In genomic region chr16:4008116-4008515, GRCh38 we compare ENCODE assay signal across 16 cellular contexts.
DNase-seq lines count a peak whose midpoint lies in the region; ATAC-seq, FAIRE-seq and TF ChIP-seq lines count a peak whose summit lies in the region.
"Had no signal": no experiment of that assay in that cellular context is flagged by ENCODE, and none has a peak within 500 bp of the region (broad histone marks: within the 10 kb centered on the region; RNA-seq: fewer than 3 reads in every experiment).

No MANE protein-coding gene starts in this region.

- DNase-seq in H9 (no peak), neural progenitor cell (ENCODE audit: low spot score) (no peak), foreskin melanocyte (no peak), frontal cortex (ENCODE audit: low spot score in 2 of 2) (no peak)
- DNase-seq in effector memory CD8-positive, alpha-beta T cell, result no peak
- no peak for DNase-seq in central memory CD4-positive, alpha-beta T cell
- DNase-seq: C1 segment of cervical spinal cord; Caco-2; CD4-positive, alpha-beta memory T cell; DMS153; DND-41; HFFc6 had no signal

- H3K4me2 ChIP-seq in H9 (ENCODE audit: insufficient read depth, insufficient read length, low read length) (no peak overlapping the region), neural progenitor cell (no peak overlapping the region)

- H2BK120ac ChIP-seq in H9 (ENCODE audit: low read depth, low read length, poor library complexity, severe bottlenecking), result no peak overlapping the region

- H3K27ac Mint-ChIP-seq in H9 (peak overlapping the region in 2 of 3 experiments; percentile 62 to 86; a peak in 3 of 7 replicates), neural progenitor cell (peak overlapping the region; percentile 42)
- peak overlapping the region; percentile 35 for H3K27ac Mint-ChIP-seq in effector memory CD8-positive, alpha-beta T cell
- H3K27ac Mint-ChIP-seq: CD4-positive, alpha-beta memory T cell; HFFc6 had no signal

- H3K18ac ChIP-seq in H9 (ENCODE audit: insufficient read length, low read depth, low read length), result no peak overlapping the region

- H3K79me2 ChIP-seq in H9 (ENCODE audit: insufficient read depth, low read length) (no peaks in the 10 kb centered on the region), neural progenitor cell (ENCODE audit: low read depth) (no peaks in the 10 kb centered on the region)

- no peak overlapping the region for H3K14ac ChIP-seq in H9 (ENCODE audit: insufficient read depth, low read length)

- no peak overlapping the region for H2BK12ac ChIP-seq in H9 (ENCODE audit: insufficient read length, low read depth, low read length)

- no peaks in the 10 kb centered on the region for H3K23me2 ChIP-seq in H9 (ENCODE audit: insufficient read length, low read depth, low read length, poor library complexity, severe bottlenecking)

- no peak overlapping the region for H2AK5ac ChIP-seq in H9 (ENCODE audit: insufficient read length, low read length)

- no peak for TF ChIP-seq CTCF in H9 (conservative IDR thresholded peaks at IDR 0.05)
- no peak for TF ChIP-seq CTCF in neural progenitor cell (IDR thresholded peaks at IDR 0.05)

- H2BK20ac ChIP-seq in H9 (ENCODE audit: low read depth, low read length, poor library complexity, severe bottlenecking), result no peak overlapping the region

- H3K4me3 Mint-ChIP-seq in H9 (peak overlapping the region in 1 of 2 experiments; percentile 11; a peak in 2 of 5 replicates), neural progenitor cell (no peak overlapping the region)
- H3K4me3 Mint-ChIP-seq in effector memory CD8-positive, alpha-beta T cell, result no peak overlapping the region
- H3K4me3 Mint-ChIP-seq: CD4-positive, alpha-beta memory T cell; HFFc6 had no signal

- H3K4ac ChIP-seq in H9 (ENCODE audit: low read depth, low read length), result no peak overlapping the region

- H3K9me3 Mint-ChIP-seq in H9 (no peaks in the 10 kb centered on the region; a peak in 1 of 5 replicates), neural progenitor cell (no peaks in the 10 kb centered on the region)
- H3K9me3 Mint-ChIP-seq in effector memory CD8-positive, alpha-beta T cell, result no peaks in the 10 kb centered on the region
- H3K9me3 Mint-ChIP-seq: CD4-positive, alpha-beta memory T cell; HFFc6 had no signal

- H2AFZ ChIP-seq in H9 (ENCODE audit: low read length), result no peak overlapping the region
- no peak overlapping the region for H2AFZ ChIP-seq in neural progenitor cell (replicated peaks)

- H4K91ac ChIP-seq in H9 (ENCODE audit: insufficient read length, low read depth, low read length), result no peak overlapping the region

- H3K36me3 Mint-ChIP-seq in H9 (ENCODE audit: insufficient read depth in 1 of 3, low read depth in 3 of 3) (peaks cover 0 to 3% (median 0%) of the 10 kb centered on the region in 3 experiments; a peak in 2 of 7 replicates), neural progenitor cell (no peaks in the 10 kb centered on the region)
- H3K36me3 Mint-ChIP-seq in effector memory CD8-positive, alpha-beta T cell (ENCODE audit: insufficient read depth), result peaks cover 4% of the 10 kb centered on the region

- H2BK15ac ChIP-seq in H9 (ENCODE audit: low read depth, low read length), result no peak overlapping the region

- H3K4me1 ChIP-seq in H9 (ENCODE audit: insufficient read depth, low read length) (peaks cover 11% of the 10 kb centered on the region; the same call in 1 of the 2 replicates), neural progenitor cell (peaks cover 10% of the 10 kb centered on the region)

- H3K27ac ChIP-seq in H9 (ENCODE audit: insufficient read length, low read depth, low read length) (no peak overlapping the region), neural progenitor cell (no peak overlapping the region)

- no peak overlapping the region for H4K5ac ChIP-seq in H9 (ENCODE audit: insufficient read length, low read depth, low read length)

- H3F3A ChIP-seq in neural progenitor cell (ENCODE audit: low read depth), result peaks cover 5% of the 10 kb centered on the region

- H3K9me3 ChIP-seq in H9 (ENCODE audit: control insufficient read depth, low read depth, low read length) (no peaks in the 10 kb centered on the region), neural progenitor cell (ENCODE audit: low read depth) (no peaks in the 10 kb centered on the region)
- H3K9me3 ChIP-seq: Caco-2, HAP-1 had no signal

- no peaks in the 10 kb centered on the region for H3K36me3 ChIP-seq in neural progenitor cell
- H3K36me3 ChIP-seq: HAP-1 had no signal

- H3K27me3 Mint-ChIP-seq in H9 (ENCODE audit: low read depth), result no peaks in the 10 kb centered on the region; the same call in 1 of the 2 replicates
- H3K27me3 Mint-ChIP-seq in effector memory CD8-positive, alpha-beta T cell, result no peaks in the 10 kb centered on the region
- peaks cover 2% of the 10 kb centered on the region for H3K27me3 Mint-ChIP-seq in neural progenitor cell (ENCODE audit: insufficient read depth, low read depth)
- H3K27me3 Mint-ChIP-seq: CD4-positive, alpha-beta memory T cell had no signal

- H2BK5ac ChIP-seq in H9 (ENCODE audit: insufficient read length, low read length), result no peak overlapping the region

- H4K20me1 ChIP-seq in H9 (ENCODE audit: control insufficient read depth, insufficient read depth, insufficient read length) (no peaks in the 10 kb centered on the region), neural progenitor cell (ENCODE audit: low read depth) (no peaks in the 10 kb centered on the region)

- no peak for ATAC-seq in effector memory CD8-positive, alpha-beta T cell (replicated peaks)

- no peaks in the 10 kb centered on the region for H3K79me1 ChIP-seq in H9 (ENCODE audit: insufficient read depth, low read depth, low read length, poor library complexity, severe bottlenecking)

- no peak overlapping the region for H3K4me3 ChIP-seq in neural progenitor cell
- H3K4me3 ChIP-seq: HAP-1 had no signal

- H3K27me3 ChIP-seq in H9 (ENCODE audit: insufficient read depth, low read length) (no peaks in the 10 kb centered on the region), neural progenitor cell (no peaks in the 10 kb centered on the region)

- WGBS in H9 (ENCODE audit: extremely low coverage, insufficient read length, low lambda C conversion rate), result no CpG with 5 or more reads among the region's 5 CpGs

- H3K4me1 Mint-ChIP-seq in H9, result peaks cover 27 to 42% of the 10 kb centered on the region in 2 experiments
- H3K4me1 Mint-ChIP-seq in effector memory CD8-positive, alpha-beta T cell (ENCODE audit: low read depth in 2 of 2), result peaks cover 7 to 9% of the 10 kb centered on the region in 2 donors
- H3K4me1 Mint-ChIP-seq in neural progenitor cell, result peaks cover 14% of the 10 kb centered on the region
- H3K4me1 Mint-ChIP-seq: CD4-positive, alpha-beta memory T cell had no signal

- H3K23ac ChIP-seq in H9 (ENCODE audit: insufficient read length, low read depth, low read length), result no peak overlapping the region

- H3T11ph ChIP-seq in H9 (ENCODE audit: low read length), result no peak overlapping the region

- no peak overlapping the region for H4K8ac ChIP-seq in H9 (replicated peaks; ENCODE audit: insufficient read length, low read depth, low read length)

- no peak overlapping the region for H3K56ac ChIP-seq in H9 (ENCODE audit: insufficient read length, low read depth, low read length)

- no peak for FAIRE-seq in frontal cortex (lab: Jason Lieb, UNC)
- FAIRE-seq: G401.6, GM12892, H1 had no signal

- H3K9ac ChIP-seq in H9 (ENCODE audit: extremely low read depth, insufficient read length, low read length) (no peak overlapping the region), neural progenitor cell (no peak overlapping the region)
